Comparison of ENCODE assay signal across 19 cellular contexts in genomic region chr21:35259452-35259851, GRCh38.
A peak's percentile ranks its signal among the peaks of the same experiment; 100 is the strongest.
DNase-seq lines count a peak whose midpoint lies in the region; ATAC-seq and TF ChIP-seq lines count a peak whose summit lies in the region.
"Had no signal": no experiment of that assay in that cellular context is flagged by ENCODE, and none has a peak within 500 bp of the region (broad histone marks: within the 10 kb centered on the region; RNA-seq: fewer than 3 reads in every experiment).

No MANE protein-coding gene starts in this region.

- no peak overlapping the region for H3K9ac ChIP-seq in HCT116 (ENCODE audit: low read length)
- H3K9ac ChIP-seq: BLaER1, KMS-11 had no signal

- no peaks in the 10 kb centered on the region for H3K9me2 ChIP-seq in HCT116 (ENCODE audit: insufficient read depth)

- CTCF ChIA-PET in HCT116 (lab: Charles Lee) = no interaction called here

- RAD21 ChIA-PET in HCT116 (lab: Charles Lee; ENCODE audit: low non-redundant PET in 1 of 2, low total read pairs in 2 of 2, uncharacterized antibody in 2 of 2, unreplicated experiment in 2 of 2) = interaction anchor here in 1 of 2 experiments (0.5 kb wide), 1 partner anchor 373 kb away, joined by 3 read pairs; no protein-coding TSS in a partner anchor

- peaks cover 13% of the 10 kb centered on the region for H3K27me3 Mint-ChIP-seq in nephron progenitor cell (ENCODE audit: low read depth, poor library complexity)

- H3K36me3 ChIP-seq in HCT116 (ENCODE audit: control insufficient read depth in 1 of 2, insufficient read depth in 2 of 2, low read length in 2 of 2) (no peaks in the 10 kb centered on the region), psoas muscle (ENCODE audit: insufficient read depth in 1 of 2, low read depth in 1 of 2) (no peaks in the 10 kb centered on the region), gastroesophageal sphincter (no peaks in the 10 kb centered on the region)
- H3K36me3 ChIP-seq: BLaER1 had no signal

- WGBS in psoas muscle, 3 donors = 14 to 70% (median 43%) methylated on average over 2 of the region's 2 CpGs
- 43 to 100% methylated on average over 1 of the region's 2 CpGs for WGBS in gastroesophageal sphincter (ENCODE audit: low coverage in 1 of 2), 2 donors

- no peak for TF ChIP-seq CTCF in HCT116 (IDR thresholded peaks at IDR 0.05 in 2 of 3, conservative IDR thresholded peaks at IDR 0.05 in 1 of 3; ENCODE audit: borderline replicate concordance in 1 of 3, insufficient read depth in 1 of 3, low read depth in 2 of 3, low read length in 2 of 3)
- TF ChIP-seq CTCF in VCaP (conservative IDR thresholded peaks at IDR 0.05) = no peak
- TF ChIP-seq CTCF in psoas muscle (IDR thresholded peaks at IDR 0.05) = no peak
- TF ChIP-seq CTCF in nephron progenitor cell (IDR thresholded peaks at IDR 0.05) = no peak
- TF ChIP-seq CTCF in gastroesophageal sphincter (IDR thresholded peaks at IDR 0.05) = no peak

- TF ChIP-seq EP300 in gastroesophageal sphincter (IDR thresholded peaks at IDR 0.05) = no peak

- H3K4me1 ChIP-seq in HCT116 (ENCODE audit: control insufficient read depth in 1 of 2, insufficient read depth in 2 of 2, low read length in 2 of 2) (peaks cover 16 to 35% of the 10 kb centered on the region in 2 experiments), psoas muscle (peaks cover 35% of the 10 kb centered on the region), gastroesophageal sphincter (peaks cover 0 to 17% (median 2%) of the 10 kb centered on the region in 3 donors)
- H3K4me1 ChIP-seq: BLaER1 had no signal

- no TSS peak for BruUV-seq in HCT116 (replicated peaks; lab: Mats Ljungman, UMichigan)

- intact Hi-C loops in HCT116 (cut with micrococcal nuclease) = no loop called here
- intact Hi-C loops in psoas muscle (cut with DNase I) = loop anchor here (5.0 to 10.0 kb wide), 4 partner anchors 52 to 365 kb away; no protein-coding TSS in a partner anchor
- intact Hi-C loops in cardiac septum (cut with DNase I) = loop anchor here (5.0 kb wide), 1 partner anchor 372 kb away; no protein-coding TSS in a partner anchor

- TF ChIP-seq RAD21 in HCT116 (IDR thresholded peaks at IDR 0.05; ENCODE audit: low read depth) = no peak

- no peak for ATAC-seq in HCT116
- ATAC-seq in psoas muscle = no peak
- ATAC-seq in gastroesophageal sphincter = no peak

- no peaks in the 10 kb centered on the region for H4K20me1 ChIP-seq in HCT116 (ENCODE audit: insufficient read depth)
- H4K20me1 ChIP-seq: BLaER1 had no signal

- TF ChIP-seq POLR2A in HCT116 (IDR thresholded peaks at IDR 0.05; ENCODE audit: borderline replicate concordance, extremely low read depth, insufficient read depth, insufficient read length) = no peak
- TF ChIP-seq POLR2A in gastroesophageal sphincter (IDR thresholded peaks at IDR 0.05) = no peak

- no peaks in the 10 kb centered on the region for H3K9me3 ChIP-seq in HCT116 (ENCODE audit: control insufficient read depth in 1 of 2, insufficient read depth in 1 of 2, low read depth in 1 of 2, low read length in 2 of 2)
- peaks cover 7% of the 10 kb centered on the region for H3K9me3 ChIP-seq in psoas muscle
- no peaks in the 10 kb centered on the region for H3K9me3 ChIP-seq in gastroesophageal sphincter
- H3K9me3 ChIP-seq: BLaER1 had no signal

- H3K4me3 ChIP-seq in HCT116 (replicated peaks in 1 of 2; ENCODE audit: low read depth in 1 of 2, low read length in 2 of 2) = no peak overlapping the region
- no peak overlapping the region for H3K4me3 ChIP-seq in psoas muscle
- H3K4me3 ChIP-seq in gastroesophageal sphincter = no peak overlapping the region
- H3K4me3 ChIP-seq: BLaER1 had no signal

- no peak overlapping the region for H3K27ac Mint-ChIP-seq in nephron progenitor cell
- H3K27ac Mint-ChIP-seq: CD4-positive, CD25-positive, alpha-beta regulatory T cell; IgD-negative memory B cell had no signal

- H3K27me3 ChIP-seq in HCT116 (ENCODE audit: insufficient read depth, low read length) = no peaks in the 10 kb centered on the region
- H3K27me3 ChIP-seq in psoas muscle (ENCODE audit: insufficient read depth in 3 of 3, low read length in 2 of 3) = no peaks in the 10 kb centered on the region
- H3K27me3 ChIP-seq in gastroesophageal sphincter = no peaks in the 10 kb centered on the region
- H3K27me3 ChIP-seq: BLaER1 had no signal

- H3K27ac ChIP-seq in HCT116 (ENCODE audit: low read depth, low read length) (no peak overlapping the region), VCaP (peak overlapping the region; percentile 43), psoas muscle (peak overlapping the region; percentile 97), gastroesophageal sphincter (no peak overlapping the region)
- H3K27ac ChIP-seq: BLaER1, KMS-11 had no signal

- peaks cover 5% of the 10 kb centered on the region for H3K9me3 Mint-ChIP-seq in nephron progenitor cell

- H3K4me1 Mint-ChIP-seq in nephron progenitor cell = peaks cover 27% of the 10 kb centered on the region
- H3K4me1 Mint-ChIP-seq: CD4-positive, CD25-positive, alpha-beta regulatory T cell; IgD-negative memory B cell had no signal

- DNase-seq in HCT116 (ENCODE audit: low read depth, low spot score) = no peak
- peak; percentile 46 for DNase-seq in left kidney (ENCODE audit: low read depth, low spot score)
- DNase-seq in psoas muscle = no peak
- DNase-seq in cardiac septum (ENCODE audit: low spot score) = no peak
- DNase-seq in nephron progenitor cell = no peak
- DNase-seq in putamen (ENCODE audit: low spot score) = no peak
- DNase-seq: CD4-positive, CD25-positive, alpha-beta regulatory T cell; DMS53; NCI-H1092 treated with DMSO at 0.1 percent for 48 hours; NCI-H1436 treated with DMSO at 0.1 percent for 48 hours; NCI-H1930; NCI-H446 treated with DMSO at 0.1 percent for 48 hours; NCI-H526 treated with DMSO at 0.1 percent for 48 hours; SHP77 treated with DMSO at 0.1 percent for 48 hours had no signal

- H3K36me3 Mint-ChIP-seq in nephron progenitor cell (ENCODE audit: low read depth) = no peaks in the 10 kb centered on the region
- H3K36me3 Mint-ChIP-seq: CD4-positive, CD25-positive, alpha-beta regulatory T cell; IgD-negative memory B cell had no signal

- no peak overlapping the region for H3K4me3 Mint-ChIP-seq in nephron progenitor cell
- H3K4me3 Mint-ChIP-seq: CD4-positive, CD25-positive, alpha-beta regulatory T cell; IgD-negative memory B cell had no signal

- H3K4me2 ChIP-seq in HCT116 (ENCODE audit: low read length) = no peak overlapping the region
- H3K4me2 ChIP-seq: BLaER1, KMS-11 had no signal

- no peaks in the 10 kb centered on the region for H3K79me2 ChIP-seq in HCT116 (ENCODE audit: insufficient read depth, low read length)

- peak overlapping the region; percentile 56 for H2AFZ ChIP-seq in HCT116 (ENCODE audit: low read depth, low read length, poor library complexity, severe bottlenecking)

- POLR2A ChIA-PET in HCT116 (lab: Charles Lee) = no interaction called here

TF ChIP-seq in HCT116, 20 proteins besides CTCF, POLR2A, EP300 and RAD21 (continues in another document):
- TF ChIP-seq SIN3A (IDR thresholded peaks at IDR 0.05; ENCODE audit: low read depth) (no peak), MAX (IDR thresholded peaks at IDR 0.05) (no peak), EGR1 (IDR thresholded peaks at IDR 0.05; ENCODE audit: low read depth) (no peak), ZFX (IDR thresholded peaks at IDR 0.05) (no peak), CBX3 (IDR thresholded peaks at IDR 0.05; ENCODE audit: low read depth) (no peak), YY1 (IDR thresholded peaks at IDR 0.05; ENCODE audit: extremely low read depth, insufficient replicate concordance, low read depth, low read length) (no peak), REST (IDR thresholded peaks at IDR 0.05; ENCODE audit: low read depth) (no peak), JUND (IDR thresholded peaks at IDR 0.05) (no peak), TCF7L2 (IDR thresholded peaks at IDR 0.05; ENCODE audit: borderline replicate concordance, extremely low read depth, insufficient read depth, insufficient read length) (no peak), FOSL1 (IDR thresholded peaks at IDR 0.05; ENCODE audit: low read depth) (no peak), SRF (IDR thresholded peaks at IDR 0.05; ENCODE audit: low read depth) (no peak), EZH2phosphoT487 (IDR thresholded peaks at IDR 0.05; ENCODE audit: borderline replicate concordance) (no peak)

Comparison
In these comparisons a context has a peak if more than half of its experiments do, and no peak if none do; other contexts are left out.
1. H3K27ac ChIP-seq: peak in VCaP (single experiment) and psoas muscle (single experiment); none in HCT116 (single experiment) and gastroesophageal sphincter (0 of 4).